In the genomic region with DNA sequence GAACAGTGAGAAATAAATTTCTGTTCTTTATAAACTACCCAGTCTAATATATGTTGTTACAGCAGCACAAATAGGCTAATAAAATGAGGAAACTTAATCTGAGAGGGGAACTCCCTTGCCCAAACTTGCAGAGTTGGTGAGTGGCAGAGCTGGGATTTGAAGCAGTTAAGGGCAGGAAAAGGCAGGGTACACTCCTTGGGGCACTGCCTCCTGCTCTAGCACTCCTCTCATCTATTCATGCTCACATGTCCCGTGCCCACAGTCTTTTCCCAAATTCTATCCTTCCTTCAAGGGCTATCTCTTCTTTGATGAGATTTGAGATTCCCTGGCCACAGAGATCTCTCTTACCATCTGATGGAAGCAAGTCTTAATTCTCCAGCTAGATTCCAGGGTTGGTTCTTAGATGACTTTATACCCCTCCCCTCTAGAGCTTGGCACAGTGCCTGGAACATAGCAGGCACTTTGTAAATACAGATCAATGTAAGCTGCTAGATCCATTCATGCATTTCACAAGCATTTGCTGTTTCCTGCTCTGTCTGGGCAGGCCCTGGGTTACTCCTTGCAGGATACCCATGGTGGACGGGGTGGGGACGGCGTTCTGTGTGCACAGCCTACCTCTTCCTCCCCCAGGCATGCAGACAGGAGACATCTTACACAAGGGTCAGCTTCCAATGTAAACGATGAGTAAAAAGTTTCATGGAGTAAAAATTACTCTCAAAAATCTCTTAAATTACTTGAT, we compare ENCODE assay signal across 12 cellular contexts. TPM values are rescaled to one million over a fixed set of nuclear protein-coding genes. Genes with fewer than 3 reads are reported as not detected.
DNase-seq lines count a peak whose midpoint lies in the region; ATAC-seq and TF ChIP-seq lines count a peak whose summit lies in the region.
"Had no signal": no experiment of that assay in that cellular context is flagged by ENCODE, and none has a peak within 500 bp of the region (broad histone marks: within the 10 kb centered on the region; RNA-seq: fewer than 3 reads in every experiment).

No MANE protein-coding gene starts in this region.

- intact Hi-C loops in thyroid gland (cut with DNase I), result no loop called here
- intact Hi-C loops in psoas muscle (cut with DNase I), result no loop called here

- H3K27ac ChIP-seq in thyroid gland (peak overlapping the region; percentile 14 to 46 (median 29)), psoas muscle (no peak overlapping the region)
- H3K27ac ChIP-seq: 22Rv1, thoracic aorta had no signal

- no peaks in the 10 kb centered on the region for H3K27me3 ChIP-seq in thyroid gland
- no peaks in the 10 kb centered on the region for H3K27me3 ChIP-seq in psoas muscle (ENCODE audit: insufficient read depth in 3 of 3, low read length in 2 of 3)

- ATAC-seq in psoas muscle (no peak), SK-N-SH treated with all-trans-retinoic acid at 6 μM for 48 hours (no peak; the same call in 2 of the 3 replicates)
- no peak for ATAC-seq in activated CD4-positive, CD25-positive, alpha-beta regulatory T cell treated with anti-CD3 and anti-CD28 coated beads, Interleukin-2, amount 50 U/mL, for 24 hours

- TF ChIP-seq POLR2A in thyroid gland (IDR thresholded peaks at IDR 0.05), result no peak

- no peak for TF ChIP-seq CTCF in fibroblast of mammary gland (conservative IDR thresholded peaks at IDR 0.05; ENCODE audit: control insufficient read depth, insufficient read depth, low read depth, low read length)
- no peak for TF ChIP-seq CTCF in thyroid gland (IDR thresholded peaks at IDR 0.05)
- no peak for TF ChIP-seq CTCF in psoas muscle (IDR thresholded peaks at IDR 0.05)

- H3K4me3 ChIP-seq in fibroblast of mammary gland (ENCODE audit: control insufficient read depth, low read depth, low read length), result no peak overlapping the region
- no peak overlapping the region for H3K4me3 ChIP-seq in thyroid gland (replicated peaks in 1 of 3)
- no peak overlapping the region for H3K4me3 ChIP-seq in psoas muscle
- H3K4me3 ChIP-seq: thoracic aorta had no signal

- H3K4me1 ChIP-seq in thyroid gland (peaks cover 8 to 11% of the 10 kb centered on the region in 2 donors), psoas muscle (no peaks in the 10 kb centered on the region)

- DNase-seq in NCI-H1417 (lab: John Stamatoyannopoulos, UW) (peak; percentile 2 to 62 (median 10)), NCI-H1417 treated with DMSO at 0.1 percent for 48 hours (lab: John Stamatoyannopoulos, UW) (no peak), NCI-H774 (lab: John Stamatoyannopoulos, UW) (peak; percentile 39), fibroblast of mammary gland (ENCODE audit: low read depth) (peak; percentile 19), thyroid gland (peak; percentile 90 to 92), psoas muscle (no peak)
- DNase-seq: activated gamma-delta T cell treated with Interleukin-2 at 50 U/mL for 16 hours, NCI-H226 had no signal

- H3K36me3 ChIP-seq in thyroid gland, result no peaks in the 10 kb centered on the region
- H3K36me3 ChIP-seq in psoas muscle (ENCODE audit: insufficient read depth in 1 of 2, low read depth in 1 of 2), result no peaks in the 10 kb centered on the region
- H3K36me3 ChIP-seq: thoracic aorta had no signal

- no peaks in the 10 kb centered on the region for H3K9me3 ChIP-seq in thyroid gland
- no peaks in the 10 kb centered on the region for H3K9me3 ChIP-seq in psoas muscle
- H3K9me3 ChIP-seq: thoracic aorta had no signal

- 25 to 26% methylated on average over 5 of the region's 5 CpGs for WGBS in thyroid gland, 2 donors
- WGBS in psoas muscle, 3 donors, result 37 to 39% (median 38%) methylated on average over 5 of the region's 5 CpGs

TF ChIP-seq in SK-N-SH treated with all-trans-retinoic acid at 6 μM for 48 hours, 23 proteins besides CTCF, POLR2A, EP300 and RAD21:
- TF ChIP-seq ZC3H10 (CRISPR knock-in tag; IDR thresholded peaks at IDR 0.05) (no peak), CSDC2 (CRISPR knock-in tag; IDR thresholded peaks at IDR 0.05) (no peak), ZFP3 (CRISPR knock-in tag; IDR thresholded peaks at IDR 0.05) (no peak), ARNTL (CRISPR knock-in tag; IDR thresholded peaks at IDR 0.05; ENCODE audit: borderline replicate concordance, low read depth) (no peak), PPARA (CRISPR knock-in tag; IDR thresholded peaks at IDR 0.05; ENCODE audit: borderline replicate concordance) (no peak), BACH2 (CRISPR knock-in tag; IDR thresholded peaks at IDR 0.05; ENCODE audit: borderline replicate concordance) (no peak), ZNF565 (CRISPR knock-in tag; conservative IDR thresholded peaks at IDR 0.05; ENCODE audit: low read depth) (no peak), ESRRG (CRISPR knock-in tag; IDR thresholded peaks at IDR 0.05) (no peak)
- TF ChIP-seq, protein P1, sequence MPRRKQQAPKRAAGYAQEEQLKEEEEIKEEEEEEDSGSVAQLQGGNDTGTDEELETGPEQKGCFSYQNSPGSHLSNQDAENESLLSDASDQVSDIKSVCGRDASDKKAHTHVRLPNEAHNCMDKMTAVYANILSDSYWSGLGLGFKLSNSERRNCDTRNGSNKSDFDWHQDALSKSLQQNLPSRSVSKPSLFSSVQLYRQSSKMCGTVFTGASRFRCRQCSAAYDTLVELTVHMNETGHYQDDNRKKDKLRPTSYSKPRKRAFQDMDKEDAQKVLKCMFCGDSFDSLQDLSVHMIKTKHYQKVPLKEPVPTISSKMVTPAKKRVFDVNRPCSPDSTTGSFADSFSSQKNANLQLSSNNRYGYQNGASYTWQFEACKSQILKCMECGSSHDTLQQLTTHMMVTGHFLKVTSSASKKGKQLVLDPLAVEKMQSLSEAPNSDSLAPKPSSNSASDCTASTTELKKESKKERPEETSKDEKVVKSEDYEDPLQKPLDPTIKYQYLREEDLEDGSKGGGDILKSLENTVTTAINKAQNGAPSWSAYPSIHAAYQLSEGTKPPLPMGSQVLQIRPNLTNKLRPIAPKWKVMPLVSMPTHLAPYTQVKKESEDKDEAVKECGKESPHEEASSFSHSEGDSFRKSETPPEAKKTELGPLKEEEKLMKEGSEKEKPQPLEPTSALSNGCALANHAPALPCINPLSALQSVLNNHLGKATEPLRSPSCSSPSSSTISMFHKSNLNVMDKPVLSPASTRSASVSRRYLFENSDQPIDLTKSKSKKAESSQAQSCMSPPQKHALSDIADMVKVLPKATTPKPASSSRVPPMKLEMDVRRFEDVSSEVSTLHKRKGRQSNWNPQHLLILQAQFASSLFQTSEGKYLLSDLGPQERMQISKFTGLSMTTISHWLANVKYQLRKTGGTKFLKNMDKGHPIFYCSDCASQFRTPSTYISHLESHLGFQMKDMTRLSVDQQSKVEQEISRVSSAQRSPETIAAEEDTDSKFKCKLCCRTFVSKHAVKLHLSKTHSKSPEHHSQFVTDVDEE (CRISPR knock-in tag; IDR thresholded peaks at IDR 0.05), result no peak

RNA-seq across cellular contexts. Expression of a gene that starts 39.2 kb away (rescaled TPM):
- total RNA-seq in thyroid gland (under 1 TPM in 1 of 4 donors, not detected in 3; 0.13 TPM), psoas muscle (under 1 TPM; 0.23 to 0.94 (median 0.46) TPM)
- polyA plus RNA-seq in psoas muscle, result under 1 TPM; 0.07 to 0.51 (median 0.10) TPM
- total RNA-seq: thoracic aorta had no signal

RNA-seq across cellular contexts. Expression of a gene that starts 49.1 kb away (rescaled TPM):
- total RNA-seq in thyroid gland (100 to 1,000 TPM; 108 to 124 (median 116) TPM), psoas muscle (10 to 100 TPM; 46.5 to 68.0 (median 59.3) TPM)
- polyA plus RNA-seq in psoas muscle, result 10 to 100 TPM; 15.2 to 32.8 (median 16.4) TPM

RNA-seq across cellular contexts. Expression of a gene that starts 52.3 kb away (rescaled TPM):
- total RNA-seq in thyroid gland, result under 1 TPM in 1 of 4 donors, not detected in 3; 0.27 TPM
- under 1 TPM in 3 of 4 donors, not detected in 1; 0.18 to 0.22 (median 0.21) TPM for total RNA-seq in psoas muscle
- polyA plus RNA-seq in psoas muscle, result under 1 TPM; 0.05 to 0.12 (median 0.11) TPM
- total RNA-seq: thoracic aorta had no signal

Comparison
In these comparisons a context has a peak if more than half of its experiments do, and no peak if none do; other contexts are left out.
1. DNase-seq: peak in NCI-H1417 (3 of 3), NCI-H774 (single experiment), fibroblast of mammary gland (single experiment) and thyroid gland (2 of 2); none in NCI-H1417 treated with DMSO at 0.1 percent for 48 hours (single experiment) and psoas muscle (0 of 2).